36 cellular contexts compared by ENCODE assay signal in the genomic region with DNA sequence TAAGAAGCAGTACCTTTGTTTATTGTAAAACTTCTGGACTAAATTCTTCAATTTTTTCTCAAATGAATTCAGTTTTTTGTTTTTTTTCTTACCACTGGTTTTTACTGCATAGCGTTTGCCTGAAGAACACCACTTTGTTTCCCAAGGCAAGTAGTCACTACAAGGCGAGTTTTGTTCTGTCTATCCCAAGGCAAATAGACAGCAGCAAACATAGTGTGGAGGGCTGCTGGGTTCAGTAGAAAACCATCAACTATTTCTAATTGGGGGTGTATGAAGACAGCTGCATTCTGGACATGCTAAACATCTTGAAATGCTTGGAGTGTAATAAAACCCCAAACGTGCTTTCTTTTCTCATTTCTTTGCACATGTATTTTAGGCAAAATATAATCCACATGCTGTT.
"Had no signal": no experiment of that assay in that cellular context is flagged by ENCODE, and none has a peak within 500 bp of the region (broad histone marks: within the 10 kb centered on the region; RNA-seq: fewer than 3 reads in every experiment).

No MANE protein-coding gene starts in this region.

- H3K9me3 ChIP-seq: ascending aorta, Peyer's patch had no signal

- H3K36me3 ChIP-seq: ascending aorta, cardiac muscle cell, Peyer's patch had no signal

- H3K4me1 ChIP-seq: ascending aorta, Peyer's patch had no signal

- H3K4me3 ChIP-seq: ascending aorta, cardiac muscle cell, Peyer's patch had no signal

- H3K27ac ChIP-seq: ascending aorta, cardiac muscle cell, Peyer's patch, RWPE1, VCaP had no signal

- H3K27me3 ChIP-seq: ascending aorta, cardiac muscle cell, Peyer's patch had no signal

- DNase-seq: activated CD4-positive, alpha-beta memory T cell treated with anti-CD3 and anti-CD28 coated beads, Interleukin-2, amount 10 ng/mL, durations not matched to agents 7 days and 5 days; activated CD4-positive, alpha-beta T cell treated with anti-CD3 and anti-CD28 coated beads for 1 hour; activated CD4-positive, alpha-beta T cell treated with anti-CD3 and anti-CD28 coated beads for 48 hours; activated CD4-positive, CD25-positive, alpha-beta regulatory T cell; activated CD8-positive, alpha-beta memory T cell treated with anti-CD3 and anti-CD28 coated beads for 24 hours; activated CD8-positive, alpha-beta memory T cell treated with anti-CD3 and anti-CD28 coated beads, Interleukin-2, amount 10 ng/mL, durations not matched to agents 7 days and 5 days; activated effector memory CD4-positive, alpha-beta T cell treated with anti-CD3 and anti-CD28 coated beads, Interleukin-2, amount 50 U/mL, for 16 hours; activated naive CD4-positive, alpha-beta T cell treated with Interleukin-2 at 50 U/mL for 16 hours; activated naive CD8-positive, alpha-beta T cell treated with anti-CD3 and anti-CD28 coated beads, Interleukin-2, amount 10 ng/mL, durations not matched to agents 7 days and 5 days; activated T-cell treated with anti-CD3 and anti-CD28 coated beads, Interleukin-2, amount 50 U/mL, for 1 hour; activated T-cell treated with anti-CD3 and anti-CD28 coated beads, Interleukin-2, amount 50 U/mL, for 72 hours; amygdala; Kasumi-1; KBM-7; NCI-H1092 treated with DMSO at 0.1 percent for 48 hours; NCI-H1417; NCI-H146; NCI-H187; NCI-H2029 treated with DMSO at 0.1 percent for 48 hours; NCI-H2107; NCI-H2171; NCI-H510A; NCI-H526; NCI-H748 treated with DMSO at 0.1 percent for 48 hours; NK-92 treated with Interleukin-12 subunit alpha and Interleukin-12 subunit beta, amount 100 ng/mL, for 24 hours; PC-3; Peyer's patch; SIG-M5; SW 1271; T-helper 1 cell; T-helper 2 cell; T-helper 9 cell had no signal
